ENCODE assay signal across 9 cellular contexts in the genomic region with DNA sequence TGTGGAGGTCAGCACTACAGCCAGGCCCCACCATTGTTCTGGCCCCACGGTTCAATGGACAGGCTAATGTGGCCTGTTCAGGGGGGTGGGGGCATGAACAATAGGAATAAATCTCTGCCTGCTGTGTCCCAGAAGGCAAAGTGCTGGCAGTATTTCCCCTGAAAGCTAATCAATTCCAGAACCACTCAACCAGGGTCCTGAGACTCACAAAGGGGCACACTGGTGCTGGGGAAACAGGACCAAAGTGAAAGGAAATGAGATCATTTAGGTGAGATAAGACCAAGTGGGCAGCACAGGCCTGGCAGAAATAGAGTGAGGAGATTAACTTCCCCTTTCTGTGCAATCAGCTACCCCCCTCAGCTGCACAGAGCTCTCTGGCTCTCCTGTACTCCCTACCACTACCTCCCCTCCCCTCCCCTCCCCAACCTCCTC. TPM values are rescaled to one million over a fixed set of nuclear protein-coding genes. Genes with fewer than 3 reads are reported as not detected.
DNase-seq lines count a peak whose midpoint lies in the region; ATAC-seq and TF ChIP-seq lines count a peak whose summit lies in the region.
"Had no signal": no experiment of that assay in that cellular context is flagged by ENCODE, and none has a peak within 500 bp of the region (broad histone marks: within the 10 kb centered on the region; RNA-seq: fewer than 3 reads in every experiment).

No MANE protein-coding gene starts in this region.

- no peak overlapping the region for H3K4me3 Mint-ChIP-seq in activated naive CD8-positive, alpha-beta T cell treated with anti-CD3 and anti-CD28 coated beads for 36 hours

- H3K36me3 ChIP-seq in MM.1S (replicated peaks; ENCODE audit: insufficient read depth, low read length) = no peaks in the 10 kb centered on the region

- peaks cover 4% of the 10 kb centered on the region for H3K9me3 Mint-ChIP-seq in activated naive CD8-positive, alpha-beta T cell treated with anti-CD3 and anti-CD28 coated beads for 36 hours

- H3K4me2 ChIP-seq in MM.1S (ENCODE audit: low read depth, low read length) = no peak overlapping the region

- H3K9me2 ChIP-seq in MM.1S (replicated peaks; ENCODE audit: insufficient read depth, low read length) = no peaks in the 10 kb centered on the region

- H3K79me2 ChIP-seq in MM.1S (ENCODE audit: low read length) = no peaks in the 10 kb centered on the region

- H2AFZ ChIP-seq in MM.1S (ENCODE audit: low read length) = no peak overlapping the region

- H3K27ac ChIP-seq in MM.1S (ENCODE audit: low read length) (no peak overlapping the region), coronary artery (no peak overlapping the region)

- H3K4me1 ChIP-seq in MM.1S (ENCODE audit: low read length) = no peaks in the 10 kb centered on the region

- H3K27ac Mint-ChIP-seq in activated naive CD8-positive, alpha-beta T cell treated with anti-CD3 and anti-CD28 coated beads for 36 hours = peak overlapping the region; percentile 90

- H3K27me3 Mint-ChIP-seq in activated naive CD8-positive, alpha-beta T cell treated with anti-CD3 and anti-CD28 coated beads for 36 hours = no peaks in the 10 kb centered on the region

- no peak overlapping the region for H3K9ac ChIP-seq in MM.1S (ENCODE audit: low read length)

- no peaks in the 10 kb centered on the region for H3K9me3 ChIP-seq in MM.1S (replicated peaks; ENCODE audit: insufficient read depth, low read length)

- peaks cover 24% of the 10 kb centered on the region for H3K36me3 Mint-ChIP-seq in activated naive CD8-positive, alpha-beta T cell treated with anti-CD3 and anti-CD28 coated beads for 36 hours

- peaks cover 78% of the 10 kb centered on the region for H3K4me1 Mint-ChIP-seq in activated naive CD8-positive, alpha-beta T cell treated with anti-CD3 and anti-CD28 coated beads for 36 hours

- TF ChIP-seq CTCF in MM.1S (IDR thresholded peaks at IDR 0.05; ENCODE audit: low read length) (no peak), coronary artery (IDR thresholded peaks at IDR 0.05) (no peak)

- no peak overlapping the region for H3K4me3 ChIP-seq in MM.1S (ENCODE audit: low read length)
- H3K4me3 ChIP-seq in coronary artery = no peak overlapping the region

- ATAC-seq in GM21367 (IDR thresholded peaks at IDR 0.05; ENCODE audit: unreplicated experiment) (peak; percentile 45), HG03565 (IDR thresholded peaks at IDR 0.05; ENCODE audit: unreplicated experiment) (peak; percentile 32)

- no peaks in the 10 kb centered on the region for H4K20me1 ChIP-seq in MM.1S (ENCODE audit: insufficient read depth, low read length)

- DNase-seq in ELF-1 (ENCODE audit: low read depth, low spot score) = peak; percentile 14
- no peak for DNase-seq in activated naive CD8-positive, alpha-beta T cell treated with anti-CD3 and anti-CD28 coated beads for 36 hours
- no peak for DNase-seq in HPDE6-E6E7 (ENCODE audit: extremely low spot score)
- DNase-seq in MM.1S = no peak
- DNase-seq in activated T-cell treated with anti-CD3 and anti-CD28 coated beads, Interleukin-2, amount 50 U/mL, for 1 hour = no peak
- no peak for DNase-seq in coronary artery (ENCODE audit: low spot score)
- DNase-seq: NCI-H1694 treated with DMSO at 0.1 percent for 48 hours had no signal

- no peaks in the 10 kb centered on the region for H3K27me3 ChIP-seq in MM.1S (replicated peaks; ENCODE audit: insufficient read depth, low read length)

- H3F3A ChIP-seq in MM.1S (ENCODE audit: insufficient read depth, low read length) = no peaks in the 10 kb centered on the region

RNA-seq across cellular contexts. Expression of gene CRYGS, which starts 11.5 kb away (rescaled TPM):
- 1 to 10 TPM; 1.7 TPM for total RNA-seq in activated naive CD8-positive, alpha-beta T cell treated with anti-CD3 and anti-CD28 coated beads for 36 hours

RNA-seq across cellular contexts. Expression of gene TBCCD1, which starts 34.5 kb away (rescaled TPM):
- 10 to 100 TPM; 12.7 to 15.4 TPM for total RNA-seq in activated naive CD8-positive, alpha-beta T cell treated with anti-CD3 and anti-CD28 coated beads for 36 hours

RNA-seq across cellular contexts. Expression of gene DNAJB11, which starts 37.9 kb away (rescaled TPM):
- total RNA-seq in activated naive CD8-positive, alpha-beta T cell treated with anti-CD3 and anti-CD28 coated beads for 36 hours = 10 to 100 TPM; 51.7 to 53.9 TPM
